ENCODE assay signal across 22 cellular contexts in genomic region chr7:10588084-10588483, GRCh38.
"Had no signal": no experiment of that assay in that cellular context is flagged by ENCODE, and none has a peak within 500 bp of the region (broad histone marks: within the 10 kb centered on the region; RNA-seq: fewer than 3 reads in every experiment).

No MANE protein-coding gene starts in this region.

- H3K27me3 ChIP-seq: SJCRH30 had no signal

- H3K36me3 ChIP-seq: SJCRH30 had no signal

- H3K9me3 ChIP-seq: SJCRH30 had no signal

- H3K4me1 ChIP-seq: SJCRH30 had no signal

- ATAC-seq: HepG2, Panc1, Right ventricle myocardium inferior, SK-N-SH treated with all-trans-retinoic acid at 6 μM for 48 hours had no signal

- H3K4me3 ChIP-seq: SJCRH30 had no signal

- DNase-seq: IMR-90, Karpas-422, KG1, MM.1S, NCI-H1092 treated with DMSO at 0.1 percent for 48 hours, NCI-H1436, NCI-H187, NCI-H2029, NCI-H2081 treated with DMSO at 0.1 percent for 48 hours, NCI-H2171, NCI-H226, NCI-H446, NCI-H524 treated with DMSO at 0.1 percent for 48 hours, NCI-H69, NCI-H774, SHP77 treated with DMSO at 0.1 percent for 48 hours, SJCRH30 had no signal

- H3K27ac ChIP-seq: RWPE1, SJCRH30 had no signal
